ENCODE assay signal across 1 cellular context in genomic region chr1:111963985-111964738, GRCh38.
TF ChIP-seq lines count a peak whose summit lies in the region.

No MANE protein-coding gene starts in this region.

TF ChIP-seq in GM23338, 12 proteins besides CTCF, POLR2A, EP300 and RAD21 (continued from another document):
- TF ChIP-seq ZNF462 (CRISPR knock-in tag; IDR thresholded peaks at IDR 0.05), result no peak
- TF ChIP-seq JUNB (IDR thresholded peaks at IDR 0.05; ENCODE audit: unreplicated experiment), result no peak
- TF ChIP-seq CREB1 (CRISPR knock-in tag; IDR thresholded peaks at IDR 0.05; ENCODE audit: low read depth), result no peak
- no peak for TF ChIP-seq STAT1 (IDR thresholded peaks at IDR 0.05; ENCODE audit: unreplicated experiment)
- no peak for TF ChIP-seq EZH2phosphoT487 (IDR thresholded peaks at IDR 0.05; ENCODE audit: unreplicated experiment)
- TF ChIP-seq NANOG (IDR thresholded peaks at IDR 0.05; ENCODE audit: borderline replicate concordance), result no peak
- no peak for TF ChIP-seq EZH2 (IDR thresholded peaks at IDR 0.05; ENCODE audit: low read depth, unreplicated experiment)
- TF ChIP-seq ETS1 (IDR thresholded peaks at IDR 0.05), result no peak
TF ChIP-seq in GM23338: peak in this region for 0.
